In the genomic region with DNA sequence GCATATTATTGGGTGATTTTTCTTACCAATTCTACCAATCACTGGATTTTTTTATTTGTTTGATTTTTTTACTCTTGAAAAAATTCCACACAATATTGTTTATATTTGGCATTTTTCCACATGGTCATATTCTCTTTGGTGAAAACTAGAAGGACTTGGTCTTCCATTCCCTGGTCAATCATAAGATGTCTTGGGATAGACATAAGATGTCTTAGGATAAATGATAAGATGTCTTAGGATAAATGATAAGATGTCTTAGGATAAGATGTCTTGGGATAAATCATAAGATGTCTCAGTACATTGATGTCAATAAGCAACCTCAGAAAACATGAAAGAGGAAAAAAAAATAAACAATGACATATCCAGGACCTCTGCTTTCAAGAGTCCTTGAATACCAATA, we compare ENCODE assay signal across 28 cellular contexts.
DNase-seq lines count a peak whose midpoint lies in the region; ATAC-seq, FAIRE-seq and TF ChIP-seq lines count a peak whose summit lies in the region.
"Had no signal": no experiment of that assay in that cellular context is flagged by ENCODE, and none has a peak within 500 bp of the region (broad histone marks: within the 10 kb centered on the region; RNA-seq: fewer than 3 reads in every experiment).

No MANE protein-coding gene starts in this region.

- ATAC-seq in HepG2 (no peak), right lobe of liver (no peak)
- ATAC-seq: A549; CD8-positive, alpha-beta T cell had no signal

- POLR2A ChIA-PET in HepG2 (lab: Yijun Ruan, JAX) = no interaction called here

- H3K27me3 ChIP-seq in HepG2 (ENCODE audit: control insufficient read depth in 1 of 2, insufficient read depth in 2 of 2, low read length in 2 of 2) (no peaks in the 10 kb centered on the region), right lobe of liver (no peaks in the 10 kb centered on the region)
- H3K27me3 ChIP-seq: BE2C; BLaER1; BLaER1 treated with 17β-estradiol and CSF1 and Interleukin-3, amounts not matched to agents 10 nM and 100 nM had no signal

- CTCF ChIA-PET in HepG2 (lab: Yijun Ruan, JAX; ENCODE audit: low intra/inter-chr PET ratio, low total read pairs) = no interaction called here

- no peak for FAIRE-seq in HepG2 (lab: Jason Lieb, UNC)
- FAIRE-seq: A549, D721Med had no signal

- no peak overlapping the region for H3K4me2 ChIP-seq in HepG2 (ENCODE audit: low read depth, low read length)
- H3K4me2 ChIP-seq: A549; BLaER1; BLaER1 treated with 17β-estradiol and CSF1 and Interleukin-3, amounts not matched to agents 10 nM and 100 nM had no signal

- in situ Hi-C loops in HepG2 (cut with HindIII; ENCODE audit: extremely low pct_ligation_motif_present, low pct_unique_long_range_greater_than_20kb) = no loop called here

- TF ChIP-seq EP300 in HepG2 (IDR thresholded peaks at IDR 0.05; ENCODE audit: low read depth in 2 of 2, low read length in 2 of 2) = no peak
- TF ChIP-seq EP300 in HepG2 (CRISPR knock-in tag; IDR thresholded peaks at IDR 0.05; ENCODE audit: borderline replicate concordance) = no peak

- intact Hi-C loops in HepG2 (cut with micrococcal nuclease; ENCODE audit: unreplicated experiment) = no loop called here
- intact Hi-C loops in right lobe of liver (cut with DNase I) = no loop called here

- no peaks in the 10 kb centered on the region for H3K4me1 ChIP-seq in HepG2 (ENCODE audit: insufficient read depth, low read length)
- H3K4me1 ChIP-seq in right lobe of liver = no peaks in the 10 kb centered on the region
- H3K4me1 ChIP-seq: A549; BE2C; BLaER1; BLaER1 treated with 17β-estradiol and CSF1 and Interleukin-3, amounts not matched to agents 10 nM and 100 nM; Caco-2 had no signal

- TF ChIP-seq POLR2A in HepG2 (IDR thresholded peaks at IDR 0.05; ENCODE audit: insufficient read depth in 1 of 2, low read depth in 2 of 2, low read length in 2 of 2) (no peak), right lobe of liver (IDR thresholded peaks at IDR 0.05) (no peak)

- H3K9me3 ChIP-seq in HepG2 (ENCODE audit: low read length) = peaks cover 43% of the 10 kb centered on the region
- H3K9me3 ChIP-seq in right lobe of liver = no peaks in the 10 kb centered on the region
- H3K9me3 ChIP-seq: A549; BE2C; BLaER1; BLaER1 treated with 17β-estradiol and CSF1 and Interleukin-3, amounts not matched to agents 10 nM and 100 nM; Caco-2 had no signal

- DNase-seq in HepG2 (ENCODE audit: low spot score) (no peak), right lobe of liver (no peak)
- DNase-seq: 8988T; ACHN; AML-193; BE2C; C1 segment of cervical spinal cord; Caco-2; Calu3; CD4-positive, alpha-beta memory T cell; CD4-positive, alpha-beta T cell; CD4-positive, CD25-positive, alpha-beta regulatory T cell; CD8-positive, alpha-beta memory T cell; CD8-positive, alpha-beta T cell; COR-L47; DMS 273 treated with DMSO at 0.1 percent for 48 hours; DMS153; DMS53; DMS79; DMS79 treated with DMSO at 0.1 percent for 48 hours; DND-41; EL had no signal

- TF ChIP-seq CTCF in HepG2 (CRISPR knock-in tag; IDR thresholded peaks at IDR 0.05) (no peak), right lobe of liver (IDR thresholded peaks at IDR 0.05) (no peak)

- no peak overlapping the region for H2AFZ ChIP-seq in HepG2 (ENCODE audit: low read length)

- H3K36me3 ChIP-seq in HepG2 (replicated peaks in 1 of 2; ENCODE audit: control insufficient read depth in 1 of 2, insufficient read depth in 2 of 2, low read length in 2 of 2) = no peaks in the 10 kb centered on the region
- H3K36me3 ChIP-seq in right lobe of liver = no peaks in the 10 kb centered on the region
- H3K36me3 ChIP-seq: BE2C; BLaER1; BLaER1 treated with 17β-estradiol and CSF1 and Interleukin-3, amounts not matched to agents 10 nM and 100 nM had no signal

- no peaks in the 10 kb centered on the region for H3K79me2 ChIP-seq in HepG2 (ENCODE audit: insufficient read depth, low read length)

- H3K27ac ChIP-seq in HepG2 (ENCODE audit: extremely low read length, insufficient read depth, low read length) (no peak overlapping the region), right lobe of liver (no peak overlapping the region)
- H3K27ac ChIP-seq: 22Rv1; A549; BLaER1; BLaER1 treated with 17β-estradiol and CSF1 and Interleukin-3, amounts not matched to agents 10 nM and 100 nM; C4-2B had no signal

- no peak overlapping the region for H3K4me3 ChIP-seq in HepG2 (replicated peaks in 1 of 3; ENCODE audit: insufficient read depth in 1 of 3, low read depth in 2 of 3, low read length in 3 of 3)
- no peak overlapping the region for H3K4me3 ChIP-seq in right lobe of liver
- H3K4me3 ChIP-seq: A549; BLaER1; BLaER1 treated with 17β-estradiol and CSF1 and Interleukin-3, amounts not matched to agents 10 nM and 100 nM had no signal

- no TSS peak for BruUV-seq in HepG2 (replicated peaks; lab: Mats Ljungman, UMichigan)

- H3K9ac ChIP-seq in HepG2 (ENCODE audit: insufficient read depth, low read depth, low read length) = no peak overlapping the region
- H3K9ac ChIP-seq: BLaER1; BLaER1 treated with 17β-estradiol and CSF1 and Interleukin-3, amounts not matched to agents 10 nM and 100 nM had no signal

- TF ChIP-seq RAD21 in HepG2 (CRISPR knock-in tag; IDR thresholded peaks at IDR 0.05) = no peak

- no peaks in the 10 kb centered on the region for H4K20me1 ChIP-seq in HepG2 (ENCODE audit: insufficient read depth, low read length)
- H4K20me1 ChIP-seq: BLaER1; BLaER1 treated with 17β-estradiol and CSF1 and Interleukin-3, amounts not matched to agents 10 nM and 100 nM had no signal

TF ChIP-seq in HepG2, 621 proteins besides CTCF, POLR2A, EP300 and RAD21:
- TF ChIP-seq KLF16 (CRISPR knock-in tag; IDR thresholded peaks at IDR 0.05) = no peak
- no peak for TF ChIP-seq ZBTB20 (CRISPR knock-in tag; IDR thresholded peaks at IDR 0.05; ENCODE audit: borderline replicate concordance, low read depth)
- no peak for TF ChIP-seq E2F5 (CRISPR knock-in tag; conservative IDR thresholded peaks at IDR 0.05)
- no peak for TF ChIP-seq CEBPG (CRISPR knock-in tag; IDR thresholded peaks at IDR 0.05)
- TF ChIP-seq NFE2L1 (CRISPR knock-in tag; IDR thresholded peaks at IDR 0.05; ENCODE audit: borderline replicate concordance) = no peak
- TF ChIP-seq TRIM22 (IDR thresholded peaks at IDR 0.05) = peak; percentile 94; the same call in 1 of the 2 replicates
- no peak for TF ChIP-seq ELF4 (CRISPR knock-in tag; IDR thresholded peaks at IDR 0.05; ENCODE audit: borderline replicate concordance)
- TF ChIP-seq ZHX2 (IDR thresholded peaks at IDR 0.05; ENCODE audit: low read depth) = no peak
- no peak for TF ChIP-seq ZHX2 (CRISPR knock-in tag; IDR thresholded peaks at IDR 0.05; ENCODE audit: borderline replicate concordance)
